ENCODE assay signal across 8 cellular contexts in the genomic region with DNA sequence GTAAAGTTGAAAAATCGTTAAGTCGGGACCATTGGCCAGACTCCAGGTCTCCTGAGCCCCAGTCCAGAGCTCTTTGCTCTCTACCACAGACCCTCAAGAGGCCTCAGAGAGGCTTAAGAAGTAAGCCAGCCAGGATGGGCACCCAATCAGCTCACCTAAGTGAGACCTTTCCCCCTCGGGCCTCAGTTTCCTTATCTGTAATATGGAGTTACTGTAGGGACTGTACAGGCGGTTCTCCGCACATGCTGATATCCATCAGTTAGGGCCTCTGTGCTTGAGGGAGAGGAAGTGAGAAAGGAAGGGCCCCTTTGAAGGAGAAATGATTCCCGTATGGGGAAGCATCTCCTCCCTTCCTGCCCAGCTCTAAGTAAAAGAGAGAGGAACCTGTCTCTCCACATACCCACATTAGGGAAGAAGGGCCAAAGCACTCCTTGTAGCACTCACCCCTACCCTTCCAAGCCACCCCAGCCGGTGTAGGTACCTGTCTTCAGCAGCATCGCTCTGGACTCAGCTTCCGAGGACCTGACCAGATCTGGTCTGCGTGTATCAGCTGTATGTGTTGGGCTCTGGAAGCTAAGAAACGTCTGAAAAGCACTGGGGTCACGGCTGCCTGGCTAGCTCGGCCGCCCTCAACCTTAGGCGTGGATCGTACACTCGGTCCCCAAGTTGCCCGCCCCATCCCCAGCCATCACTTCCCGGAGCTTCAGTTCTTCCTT. TPM values are rescaled to one million over a fixed set of nuclear protein-coding genes. Genes with fewer than 3 reads are reported as not detected.
DNase-seq lines count a peak whose midpoint lies in the region; ATAC-seq and TF ChIP-seq lines count a peak whose summit lies in the region.

No MANE protein-coding gene starts in this region.

- H3K4me3 ChIP-seq in HUES64 (ENCODE audit: low read length) (peak overlapping the region; percentile 61), iPS-11a (ENCODE audit: low read depth, low read length) (peak overlapping the region; percentile 43), smooth muscle cell (peak overlapping the region; percentile 68)

- no peak for TF ChIP-seq CTCF in smooth muscle cell (IDR thresholded peaks at IDR 0.05; ENCODE audit: borderline replicate concordance, insufficient read depth, poor library complexity, severe bottlenecking)

- H3F3A ChIP-seq in smooth muscle cell (ENCODE audit: low read depth): no peaks in the 10 kb centered on the region

- peaks cover 20% of the 10 kb centered on the region for H3K36me3 Mint-ChIP-seq in activated CD4-positive, alpha-beta T cell treated with anti-CD3 and anti-CD28 coated beads, Interleukin-2, amount 10 ng/mL, durations not matched to agents 7 days and 5 days (ENCODE audit: low read depth)
- H3K36me3 Mint-ChIP-seq in activated naive CD8-positive, alpha-beta T cell treated with anti-CD3 and anti-CD28 coated beads, Interleukin-2, amount 10 ng/mL, durations not matched to agents 7 days and 5 days: peaks cover 14% of the 10 kb centered on the region

- CTCF ChIA-PET in activated CD4-positive, alpha-beta T cell treated with anti-CD3 and anti-CD28 coated beads, Interleukin-2, amount 10 ng/mL, durations not matched to agents 7 days and 5 days (lab: Charles Lee): interaction anchor here (1.1 to 2.1 kb wide), 4 partner anchors 9 to 112 kb away, joined by 3 to 10 read pairs (median 6); a partner anchor contains a TSS

- peaks cover 26% of the 10 kb centered on the region for H3K4me1 ChIP-seq in HUES64 (ENCODE audit: insufficient read depth, low read length)
- peaks cover 14% of the 10 kb centered on the region for H3K4me1 ChIP-seq in smooth muscle cell (ENCODE audit: low read depth)

- peaks cover 45% of the 10 kb centered on the region for H3K4me1 Mint-ChIP-seq in activated CD4-positive, alpha-beta T cell treated with anti-CD3 and anti-CD28 coated beads, Interleukin-2, amount 10 ng/mL, durations not matched to agents 7 days and 5 days
- H3K4me1 Mint-ChIP-seq in activated naive CD8-positive, alpha-beta T cell treated with anti-CD3 and anti-CD28 coated beads, Interleukin-2, amount 10 ng/mL, durations not matched to agents 7 days and 5 days: peaks cover 18% of the 10 kb centered on the region

- no peaks in the 10 kb centered on the region for H3K27me3 Mint-ChIP-seq in activated CD4-positive, alpha-beta T cell treated with anti-CD3 and anti-CD28 coated beads, Interleukin-2, amount 10 ng/mL, durations not matched to agents 7 days and 5 days
- H3K27me3 Mint-ChIP-seq in activated naive CD8-positive, alpha-beta T cell treated with anti-CD3 and anti-CD28 coated beads, Interleukin-2, amount 10 ng/mL, durations not matched to agents 7 days and 5 days: no peaks in the 10 kb centered on the region

- H3K4me3 Mint-ChIP-seq in activated CD4-positive, alpha-beta T cell treated with anti-CD3 and anti-CD28 coated beads, Interleukin-2, amount 10 ng/mL, durations not matched to agents 7 days and 5 days: peak overlapping the region; percentile 87
- peak overlapping the region; percentile 91 for H3K4me3 Mint-ChIP-seq in activated naive CD8-positive, alpha-beta T cell treated with anti-CD3 and anti-CD28 coated beads, Interleukin-2, amount 10 ng/mL, durations not matched to agents 7 days and 5 days

- H3K9ac ChIP-seq in HUES64 (ENCODE audit: low read depth, low read length): peak overlapping the region; percentile 48
- H3K9ac ChIP-seq in smooth muscle cell (ENCODE audit: low read depth): peak overlapping the region; percentile 66

- peak overlapping the region; percentile 87 for H3K4me2 ChIP-seq in smooth muscle cell

- H3K27ac Mint-ChIP-seq in activated CD4-positive, alpha-beta T cell treated with anti-CD3 and anti-CD28 coated beads, Interleukin-2, amount 10 ng/mL, durations not matched to agents 7 days and 5 days: peak overlapping the region; percentile 93
- H3K27ac Mint-ChIP-seq in activated naive CD8-positive, alpha-beta T cell treated with anti-CD3 and anti-CD28 coated beads, Interleukin-2, amount 10 ng/mL, durations not matched to agents 7 days and 5 days: peak overlapping the region; percentile 94

- POLR2A ChIA-PET in activated CD4-positive, alpha-beta T cell treated with anti-CD3 and anti-CD28 coated beads, Interleukin-2, amount 10 ng/mL, durations not matched to agents 7 days and 5 days (lab: Charles Lee): interaction anchor here (0.6 to 1.3 kb wide), 2 partner anchors 21 to 54 kb away, joined by 4 to 5 read pairs; a partner anchor contains a TSS
- POLR2A ChIA-PET in activated naive CD8-positive, alpha-beta T cell treated with anti-CD3 and anti-CD28 coated beads, Interleukin-2, amount 10 ng/mL, durations not matched to agents 7 days and 5 days (lab: Charles Lee): interaction anchor here (0.9 to 2.8 kb wide), 5 partner anchors 10 to 123 kb away, joined by 3 to 28 read pairs (median 13); a partner anchor contains a TSS

- H2AFZ ChIP-seq in smooth muscle cell (ENCODE audit: low read depth): peak overlapping the region; percentile 87

- no peaks in the 10 kb centered on the region for H3K79me2 ChIP-seq in smooth muscle cell (ENCODE audit: low read depth)

- WGBS in HUES64: 31% methylated on average over 18 of the region's 19 CpGs
- 26% methylated on average over 19 of the region's 19 CpGs for WGBS in smooth muscle cell (ENCODE audit: low lambda C conversion rate)

- H3K27me3 ChIP-seq in HUES64 (ENCODE audit: insufficient read depth, low read length): peaks cover 17% of the 10 kb centered on the region
- no peaks in the 10 kb centered on the region for H3K27me3 ChIP-seq in smooth muscle cell (ENCODE audit: low read depth)

- H3K27ac ChIP-seq in HUES64 (ENCODE audit: low read depth, low read length) (no peak overlapping the region), smooth muscle cell (ENCODE audit: low read depth) (peak overlapping the region; percentile 88)

- H3K36me3 ChIP-seq in HUES64 (ENCODE audit: insufficient read depth, low read length) (peaks cover 14% of the 10 kb centered on the region), smooth muscle cell (ENCODE audit: low read depth) (no peaks in the 10 kb centered on the region)

- H3K9me3 Mint-ChIP-seq in activated CD4-positive, alpha-beta T cell treated with anti-CD3 and anti-CD28 coated beads, Interleukin-2, amount 10 ng/mL, durations not matched to agents 7 days and 5 days: no peaks in the 10 kb centered on the region
- no peaks in the 10 kb centered on the region for H3K9me3 Mint-ChIP-seq in activated naive CD8-positive, alpha-beta T cell treated with anti-CD3 and anti-CD28 coated beads, Interleukin-2, amount 10 ng/mL, durations not matched to agents 7 days and 5 days

- ATAC-seq in activated naive CD8-positive, alpha-beta T cell treated with anti-CD3 and anti-CD28 coated beads, Interleukin-2, amount 10 ng/mL, durations not matched to agents 7 days and 5 days (ENCODE audit: low read depth): no peak
- no peak for ATAC-seq in HG03108 (IDR thresholded peaks at IDR 0.05; ENCODE audit: unreplicated experiment)

- no peaks in the 10 kb centered on the region for H4K20me1 ChIP-seq in smooth muscle cell (ENCODE audit: low read depth)

- no peak for DNase-seq in activated CD4-positive, alpha-beta T cell treated with anti-CD3 and anti-CD28 coated beads, Interleukin-2, amount 10 ng/mL, durations not matched to agents 7 days and 5 days
- no peak for DNase-seq in activated CD4-positive, alpha-beta T cell treated with anti-CD3 and anti-CD28 coated beads, Interleukin-2, amount 50 U/mL, for 4 hours
- no peak for DNase-seq in activated naive CD8-positive, alpha-beta T cell treated with anti-CD3 and anti-CD28 coated beads, Interleukin-2, amount 10 ng/mL, durations not matched to agents 7 days and 5 days
- no peak for DNase-seq in smooth muscle cell (lab: John Stamatoyannopoulos, UW; ENCODE audit: unreplicated experiment)
- DNase-seq in COR-L47 (lab: John Stamatoyannopoulos, UW): no peak

- no peaks in the 10 kb centered on the region for H3K9me3 ChIP-seq in HUES64 (ENCODE audit: insufficient read depth, low read depth, low read length)
- no peaks in the 10 kb centered on the region for H3K9me3 ChIP-seq in smooth muscle cell (replicated peaks; ENCODE audit: low read depth)

RNA-seq across cellular contexts. Expression of a gene that starts 0.7 kb away (rescaled TPM):
- 10 to 100 TPM; 22.4 to 23.0 TPM for total RNA-seq in activated CD4-positive, alpha-beta T cell treated with anti-CD3 and anti-CD28 coated beads, Interleukin-2, amount 10 ng/mL, durations not matched to agents 7 days and 5 days
- polyA plus RNA-seq in HUES64 (2013, experiment 1 of 2): 13.9 TPM
- polyA plus RNA-seq in HUES64 (2013, experiment 2 of 2): 19.1 TPM
- 10 to 100 TPM; 15.9 to 18.4 TPM for total RNA-seq in activated naive CD8-positive, alpha-beta T cell treated with anti-CD3 and anti-CD28 coated beads, Interleukin-2, amount 10 ng/mL, durations not matched to agents 7 days and 5 days
- 33.8 and 35.0 TPM in 2 replicates for total RNA-seq in smooth muscle cell
- polyA plus RNA-seq in smooth muscle cell: 35.6 and 36.1 TPM in 2 replicates

RNA-seq across cellular contexts. Expression of a gene that starts 4.1 kb away (rescaled TPM):
- total RNA-seq in activated CD4-positive, alpha-beta T cell treated with anti-CD3 and anti-CD28 coated beads, Interleukin-2, amount 10 ng/mL, durations not matched to agents 7 days and 5 days: 1 to 10 TPM; 1.8 to 2.6 TPM
- 4.5 TPM for polyA plus RNA-seq in HUES64 (2013, experiment 1 of 2)
- 4.4 TPM for polyA plus RNA-seq in HUES64 (2013, experiment 2 of 2)
- total RNA-seq in activated naive CD8-positive, alpha-beta T cell treated with anti-CD3 and anti-CD28 coated beads, Interleukin-2, amount 10 ng/mL, durations not matched to agents 7 days and 5 days: 1 to 10 TPM; 2.8 to 3.3 TPM
- 6.7 and 10.8 TPM in 2 replicates for total RNA-seq in smooth muscle cell
- 12.1 and 15.9 TPM in 2 replicates for polyA plus RNA-seq in smooth muscle cell

RNA-seq across cellular contexts. Expression of a gene that starts 9.5 kb away (rescaled TPM):
- 10 to 100 TPM; 62.4 to 95.6 TPM for total RNA-seq in activated CD4-positive, alpha-beta T cell treated with anti-CD3 and anti-CD28 coated beads, Interleukin-2, amount 10 ng/mL, durations not matched to agents 7 days and 5 days
- 35.8 TPM for polyA plus RNA-seq in HUES64 (2013, experiment 1 of 2)
- polyA plus RNA-seq in HUES64 (2013, experiment 2 of 2): 34.0 TPM
- total RNA-seq in activated naive CD8-positive, alpha-beta T cell treated with anti-CD3 and anti-CD28 coated beads, Interleukin-2, amount 10 ng/mL, durations not matched to agents 7 days and 5 days: 10 to 100 TPM; 82.1 to 84.9 TPM
- total RNA-seq in smooth muscle cell: 4.4 and 6.5 TPM in 2 replicates
- polyA plus RNA-seq in smooth muscle cell: 57.9 and 78.0 TPM in 2 replicates

RNA-seq across cellular contexts. Expression of a gene that starts 20.6 kb away (rescaled TPM):
- 10 to 100 TPM; 85.9 to 89.8 TPM for total RNA-seq in activated CD4-positive, alpha-beta T cell treated with anti-CD3 and anti-CD28 coated beads, Interleukin-2, amount 10 ng/mL, durations not matched to agents 7 days and 5 days
- 112 TPM for polyA plus RNA-seq in HUES64 (2013, experiment 1 of 2)
- polyA plus RNA-seq in HUES64 (2013, experiment 2 of 2): 101 TPM
- 10 to 100 TPM; 69.0 to 73.5 TPM for total RNA-seq in activated naive CD8-positive, alpha-beta T cell treated with anti-CD3 and anti-CD28 coated beads, Interleukin-2, amount 10 ng/mL, durations not matched to agents 7 days and 5 days
- total RNA-seq in smooth muscle cell: 103 and 114 TPM in 2 replicates
- 264 and 284 TPM in 2 replicates for polyA plus RNA-seq in smooth muscle cell
